In genomic region chr5:116959843-116960242, GRCh38 we compare ENCODE assay signal across 21 cellular contexts.
DNase-seq lines count a peak whose midpoint lies in the region; ATAC-seq and TF ChIP-seq lines count a peak whose summit lies in the region.
"Had no signal": no experiment of that assay in that cellular context is flagged by ENCODE, and none has a peak within 500 bp of the region (broad histone marks: within the 10 kb centered on the region; RNA-seq: fewer than 3 reads in every experiment).

No MANE protein-coding gene starts in this region.

- H3K27ac Mint-ChIP-seq in neural progenitor cell, result no peak overlapping the region
- H3K27ac Mint-ChIP-seq: GM23338; T-helper 1 cell treated with Interleukin-12 subunit alpha and Interleukin-12 subunit beta and Interleukin-4 antibody, amounts not matched to agents 30 μg/mL and 1 μg/mL, for 36 hours had no signal

- H2AFZ ChIP-seq in neural progenitor cell (replicated peaks), result peak overlapping the region; percentile 52
- H2AFZ ChIP-seq: GM23338 had no signal

- H3K4me3 Mint-ChIP-seq in neural progenitor cell, result no peak overlapping the region
- H3K4me3 Mint-ChIP-seq: GM23338; T-helper 1 cell treated with Interleukin-12 subunit alpha and Interleukin-12 subunit beta and Interleukin-4 antibody, amounts not matched to agents 30 μg/mL and 1 μg/mL, for 36 hours had no signal

- ATAC-seq in GM18907 (IDR thresholded peaks at IDR 0.05; ENCODE audit: unreplicated experiment) (peak; percentile 86), HG02759 (IDR thresholded peaks at IDR 0.05; ENCODE audit: unreplicated experiment) (peak; percentile 40), HG03565 (IDR thresholded peaks at IDR 0.05; ENCODE audit: unreplicated experiment) (peak; percentile 80), HG03045 (IDR thresholded peaks at IDR 0.05; ENCODE audit: unreplicated experiment) (no peak), GM18519 (IDR thresholded peaks at IDR 0.05; ENCODE audit: low FRiP score, unreplicated experiment) (no peak)
- ATAC-seq: GM23338, HCT116, HepG2, Panc1 had no signal

- H3K4me2 ChIP-seq in neural progenitor cell, result no peak overlapping the region
- H3K4me2 ChIP-seq: GM23338 had no signal

- no peaks in the 10 kb centered on the region for H3K9me3 ChIP-seq in neural progenitor cell (ENCODE audit: low read depth)
- H3K9me3 ChIP-seq: SJSA1 had no signal

- no peaks in the 10 kb centered on the region for H3K4me1 Mint-ChIP-seq in neural progenitor cell
- H3K4me1 Mint-ChIP-seq: GM23338 had no signal

- no peak for TF ChIP-seq CTCF in neural progenitor cell (IDR thresholded peaks at IDR 0.05)

- no peaks in the 10 kb centered on the region for H3K4me1 ChIP-seq in neural progenitor cell
- H3K4me1 ChIP-seq: SJSA1 had no signal

- H3F3A ChIP-seq in neural progenitor cell (ENCODE audit: low read depth), result no peaks in the 10 kb centered on the region

- no peaks in the 10 kb centered on the region for H3K36me3 ChIP-seq in neural progenitor cell
- H3K36me3 ChIP-seq: SJSA1 had no signal

- no peak overlapping the region for H3K4me3 ChIP-seq in neural progenitor cell
- H3K4me3 ChIP-seq: GM23338, SJSA1 had no signal

- no peak overlapping the region for H3K9ac ChIP-seq in neural progenitor cell

- no peak overlapping the region for H3K27ac ChIP-seq in neural progenitor cell
- H3K27ac ChIP-seq: SJSA1 had no signal

- no peaks in the 10 kb centered on the region for H3K27me3 ChIP-seq in neural progenitor cell
- H3K27me3 ChIP-seq: SJSA1 had no signal

- H3K79me2 ChIP-seq in neural progenitor cell (ENCODE audit: low read depth), result no peaks in the 10 kb centered on the region

- H3K36me3 Mint-ChIP-seq in neural progenitor cell, result no peaks in the 10 kb centered on the region

- no peaks in the 10 kb centered on the region for H4K20me1 ChIP-seq in neural progenitor cell (ENCODE audit: low read depth)

- DNase-seq in neural progenitor cell (ENCODE audit: low spot score), result no peak
- no peak for DNase-seq in GM03348 (ENCODE audit: low spot score)
- DNase-seq in activated CD4-positive, alpha-beta T cell treated with anti-CD3 and anti-CD28 coated beads for 4 hours, result no peak
- DNase-seq: C1 segment of cervical spinal cord, DMS79 treated with DMSO at 0.1 percent for 48 hours, KBM-7, NCI-H1694 treated with DMSO at 0.1 percent for 48 hours, NCI-H2107, NCI-H2227 treated with DMSO at 0.1 percent for 48 hours, NCI-H524 had no signal

- peaks cover 2% of the 10 kb centered on the region for H3K27me3 Mint-ChIP-seq in neural progenitor cell (ENCODE audit: insufficient read depth, low read depth)

- H3K9me3 Mint-ChIP-seq in neural progenitor cell, result no peaks in the 10 kb centered on the region
- H3K9me3 Mint-ChIP-seq: GM23338; T-helper 1 cell treated with Interleukin-12 subunit alpha and Interleukin-12 subunit beta and Interleukin-4 antibody, amounts not matched to agents 30 μg/mL and 1 μg/mL, for 36 hours had no signal

Comparison
In these comparisons a context has a peak if more than half of its experiments do, and no peak if none do; other contexts are left out.
1. ATAC-seq: peak in GM18907 (single experiment), HG02759 (single experiment) and HG03565 (single experiment); none in HG03045 (single experiment) and GM18519 (single experiment).